16 cellular contexts compared by ENCODE assay signal in genomic region chr1:11880911-11881748, GRCh38. TPM values are rescaled to one million over a fixed set of nuclear protein-coding genes. Genes with fewer than 3 reads are reported as not detected.
DNase-seq lines count a peak whose midpoint lies in the region; ATAC-seq, FAIRE-seq and TF ChIP-seq lines count a peak whose summit lies in the region.
"Had no signal": no experiment of that assay in that cellular context is flagged by ENCODE, and none has a peak within 500 bp of the region (broad histone marks: within the 10 kb centered on the region; RNA-seq: fewer than 3 reads in every experiment).

No MANE protein-coding gene starts in this region.

- H3K4me1 ChIP-seq in right cardiac atrium (ENCODE audit: control insufficient read depth, insufficient read depth, low read length) (peaks cover 34% of the 10 kb centered on the region), pancreas (peaks cover 0 to 8% (median 6%) of the 10 kb centered on the region in 3 donors)

- no peak for FAIRE-seq in pancreas (lab: Jason Lieb, UNC)

- DNase-seq in NCI-H1092 (lab: John Stamatoyannopoulos, UW) (peak; percentile 75), right cardiac atrium (peak; percentile 91 to 96 (median 95)), sciatic nerve (ENCODE audit: low spot score) (no peak), pancreas (no peak), islet precursor cell (no peak)
- DNase-seq in NK-92 treated with Interleukin-12 subunit alpha and Interleukin-12 subunit beta, amount 100 ng/mL, for 24 hours (lab: John Stamatoyannopoulos, UW): no peak
- DNase-seq: activated CD4-positive, alpha-beta memory T cell treated with anti-CD3 and anti-CD28 coated beads, Interleukin-2, amount 10 ng/mL, durations not matched to agents 7 days and 5 days; activated effector memory CD4-positive, alpha-beta T cell treated with anti-CD3 and anti-CD28 coated beads, Interleukin-2, amount 50 U/mL, for 16 hours; NCI-H1694; T-helper 17 cell had no signal

- no peaks in the 10 kb centered on the region for H3K36me3 ChIP-seq in pancreas
- H3K36me3 ChIP-seq: BLaER1 had no signal

- intact Hi-C loops in right cardiac atrium (cut with DNase I): loop anchor here in 1 of 4 donors (10.0 kb wide), 1 partner anchor 226 kb away; the partner anchor contains the start of genes FBXO2 and FBXO44
- intact Hi-C loops in sciatic nerve (cut with DNase I): no loop called here
- intact Hi-C loops in pancreas (cut with DNase I): no loop called here

- H3K9me3 ChIP-seq in right cardiac atrium (ENCODE audit: control insufficient read depth, low read length) (no peaks in the 10 kb centered on the region), pancreas (no peaks in the 10 kb centered on the region)
- H3K9me3 ChIP-seq: BLaER1 had no signal

- H3K4me3 ChIP-seq in right cardiac atrium (ENCODE audit: low read length): no peak overlapping the region
- no peak overlapping the region for H3K4me3 ChIP-seq in pancreas
- H3K4me3 ChIP-seq: BLaER1 had no signal

- ATAC-seq in SK-N-SH treated with all-trans-retinoic acid at 6 μM for 48 hours (peak; percentile 32; the same call in 1 of the 3 replicates), right cardiac atrium (peak; percentile 83 to 85), sciatic nerve (peak; percentile 66), GM21447 (IDR thresholded peaks at IDR 0.05; ENCODE audit: unreplicated experiment) (no peak), pancreas (no peak)
- ATAC-seq: T-helper 17 cell had no signal

- H3K27me3 ChIP-seq in right cardiac atrium (ENCODE audit: control insufficient read depth, insufficient read depth) (no peaks in the 10 kb centered on the region), pancreas (no peaks in the 10 kb centered on the region)
- H3K27me3 ChIP-seq: BLaER1 had no signal

- 21% methylated on average over 10 of the region's 10 CpGs for WGBS in right cardiac atrium
- 56 to 63% methylated on average over 10 of the region's 10 CpGs for WGBS in pancreas, 2 donors

- no peak for TF ChIP-seq CTCF in pancreas (IDR thresholded peaks at IDR 0.05)

- peak overlapping the region; percentile 91 for H3K27ac ChIP-seq in right cardiac atrium (ENCODE audit: low read length)
- H3K27ac ChIP-seq in pancreas: no peak overlapping the region
- H3K27ac ChIP-seq: BLaER1 had no signal

TF ChIP-seq in SK-N-SH treated with all-trans-retinoic acid at 6 μM for 48 hours, 23 proteins besides CTCF, POLR2A, EP300 and RAD21:
- no peak for TF ChIP-seq ZFP3 (CRISPR knock-in tag; IDR thresholded peaks at IDR 0.05)
- 0 out of 2 replicates have a peak, but pooled peaks have one; percentile 2 for TF ChIP-seq ZNF70 (CRISPR knock-in tag; IDR thresholded peaks at IDR 0.05)
- peak; percentile 88 for TF ChIP-seq TCF4 (CRISPR knock-in tag; IDR thresholded peaks at IDR 0.05; ENCODE audit: borderline replicate concordance)
- TF ChIP-seq ESRRG (CRISPR knock-in tag; IDR thresholded peaks at IDR 0.05): no peak
- no peak for TF ChIP-seq PPARA (CRISPR knock-in tag; IDR thresholded peaks at IDR 0.05; ENCODE audit: borderline replicate concordance)
- no peak for TF ChIP-seq OSR1 (CRISPR knock-in tag; IDR thresholded peaks at IDR 0.05)
- TF ChIP-seq ZNF565 (CRISPR knock-in tag; conservative IDR thresholded peaks at IDR 0.05; ENCODE audit: low read depth): no peak
- TF ChIP-seq ZFP30 (CRISPR knock-in tag; IDR thresholded peaks at IDR 0.05): no peak
- TF ChIP-seq PATZ1 (CRISPR knock-in tag; IDR thresholded peaks at IDR 0.05; ENCODE audit: borderline replicate concordance): no peak
- TF ChIP-seq TSHZ2 (CRISPR knock-in tag; IDR thresholded peaks at IDR 0.05): peak; percentile 89; the same call in 1 of the 2 replicates

RNA-seq across cellular contexts. Expression of gene NPPB, which starts 22.4 kb away (rescaled TPM):
- 1,000 to 10,000 TPM in 1 of 4 donors, 100 to 1,000 TPM in 1, 10 to 100 TPM in 2; 37.1 to 2,245 (median 160) TPM for total RNA-seq in right cardiac atrium
- polyA plus RNA-seq in right cardiac atrium: 1,679 TPM
- total RNA-seq in sciatic nerve: not detected
- total RNA-seq in pancreas: 1 to 10 TPM in 1 of 6 donors, under 1 TPM in 2, not detected in 3; 0.28 to 1.5 (median 0.31) TPM
- polyA plus RNA-seq in pancreas: 1 to 10 TPM in 1 of 2 donors, under 1 TPM in 1; 0.95 to 1.6 TPM
- total RNA-seq: activated CD4-positive, alpha-beta memory T cell treated with anti-CD3 and anti-CD28 coated beads, Interleukin-2, amount 10 ng/mL, durations not matched to agents 7 days and 5 days; lung microvascular endothelial cell; T-helper 17 cell had no signal
- polyA plus RNA-seq: IgD-negative memory B cell had no signal

RNA-seq across cellular contexts. Expression of gene NPPA, which starts 33.5 kb away (rescaled TPM):
- total RNA-seq in right cardiac atrium (over 10,000 TPM; 26,185 to 59,291 (median 38,228) TPM), sciatic nerve (0.45 TPM), pancreas (under 1 TPM in 1 of 6 donors, not detected in 5; 0.24 TPM)
- polyA plus RNA-seq in right cardiac atrium (45,715 TPM), pancreas (1 to 10 TPM in 1 of 2 donors, under 1 TPM in 1; 0.28 to 1.3 TPM)
- total RNA-seq: activated CD4-positive, alpha-beta memory T cell treated with anti-CD3 and anti-CD28 coated beads, Interleukin-2, amount 10 ng/mL, durations not matched to agents 7 days and 5 days; progenitor cell of endocrine pancreas; T-helper 17 cell had no signal
- polyA plus RNA-seq: IgD-negative memory B cell had no signal

RNA-seq across cellular contexts. Expression of gene KIAA2013, which starts 45.1 kb away (rescaled TPM):
- 10 to 100 TPM; 34.6 to 38.1 (median 36.3) TPM for total RNA-seq in right cardiac atrium
- polyA plus RNA-seq in right cardiac atrium: 37.3 TPM
- 27.0 TPM for total RNA-seq in sciatic nerve
- 10 to 100 TPM; 23.9 to 33.8 (median 28.0) TPM for total RNA-seq in pancreas
- 10 to 100 TPM; 21.0 to 25.3 TPM for polyA plus RNA-seq in pancreas

RNA-seq across cellular contexts. Expression of gene PLOD1, which starts 53.4 kb away (rescaled TPM):
- total RNA-seq in right cardiac atrium (10 to 100 TPM; 49.5 to 77.8 (median 63.1) TPM), sciatic nerve (60.7 TPM), pancreas (10 to 100 TPM; 25.3 to 55.2 (median 37.7) TPM)
- polyA plus RNA-seq in right cardiac atrium (51.0 TPM), pancreas (10 to 100 TPM; 20.0 to 30.5 TPM)

Comparison
In these comparisons a context has a peak if more than half of its experiments do, and no peak if none do; other contexts are left out.
1. DNase-seq: peak in NCI-H1092 (single experiment) and right cardiac atrium (3 of 3); none in sciatic nerve (single experiment), pancreas (0 of 6), islet precursor cell (single experiment) and NK-92 treated with Interleukin-12 subunit alpha and Interleukin-12 subunit beta, amount 100 ng/mL, for 24 hours (single experiment).
2. ATAC-seq: peak in SK-N-SH treated with all-trans-retinoic acid at 6 μM for 48 hours (single experiment), right cardiac atrium (2 of 2) and sciatic nerve (single experiment); none in GM21447 (single experiment) and pancreas (0 of 4).
3. RNA of gene NPPB, which starts 22.4 kb away (total RNA-seq): 37.1 to 2,245 TPM in right cardiac atrium; 0.28 to 1.5 TPM in pancreas and not detected in sciatic nerve (single experiment); every median in the first group is over 10 times any median in the second.
4. RNA of gene NPPA, which starts 33.5 kb away (total RNA-seq): 26,185 to 59,291 TPM in right cardiac atrium; 0.45 TPM in sciatic nerve (single experiment) and 0.24 TPM in pancreas; every median in the first group is over 1,000 times any median in the second.